Comparison of ENCODE assay signal across 21 cellular contexts in genomic region chr5:133471699-133472098, GRCh38.
"Had no signal": no experiment of that assay in that cellular context is flagged by ENCODE, and none has a peak within 500 bp of the region (broad histone marks: within the 10 kb centered on the region; RNA-seq: fewer than 3 reads in every experiment).

No MANE protein-coding gene starts in this region.

- FAIRE-seq: frontal cortex, keratinocyte, pancreas had no signal

- H3K4me1 ChIP-seq: lower lobe of right lung, pancreas, right lobe of liver, testis, tibial artery had no signal

- DNase-seq: cortex of kidney; effector memory CD8-positive, alpha-beta T cell; hypothalamus; immature natural killer cell; left ventricle myocardium superior; lower lobe of right lung; pancreas; right lobe of liver; stimulated activated CD4-positive, alpha-beta T cell treated with anti-CD3 and anti-CD28 coated beads, Interleukin-2, amount 100 ng/mL, for 24 hours; stimulated activated CD4-positive, alpha-beta T cell treated with anti-CD3 and anti-CD28 coated beads, Interleukin-4, amount 100 ng/mL, for 24 hours; stimulated activated naive CD8-positive, alpha-beta T cell treated with anti-CD3 and anti-CD28 coated beads, Interleukin-15, Interleukin-2, amounts not matched to agents 100 U/mL and 50 U/mL, for 24 hours; substantia nigra; testis; tibial artery had no signal

- H3K36me3 Mint-ChIP-seq: immature natural killer cell; natural killer cell treated with Interleukin-12 subunit alpha and Interleukin-12 subunit beta and Interleukin-15 and Interleukin-18, amount 100 ng/mL, for 72 hours; stimulated activated effector memory CD8-positive, alpha-beta T cell treated with anti-CD3 and anti-CD28 coated beads, Interleukin-12 subunit alpha, Interleukin-12 subunit beta, amount 100 ng/mL, for 72 hours; type B pancreatic cell had no signal

- H3K27me3 ChIP-seq: pancreas, right lobe of liver, testis had no signal

- H3K27ac ChIP-seq: lower lobe of right lung, neutrophil, pancreas, right lobe of liver, testis, tibial artery had no signal

- H3K9me3 ChIP-seq: lower lobe of right lung, neutrophil, pancreas, right lobe of liver, testis, tibial artery had no signal

- H3K4me3 ChIP-seq: lower lobe of right lung, pancreas, right lobe of liver, testis, tibial artery had no signal

- H3K27ac Mint-ChIP-seq: effector memory CD8-positive, alpha-beta T cell; natural killer cell treated with Interleukin-12 subunit alpha and Interleukin-12 subunit beta and Interleukin-15 and Interleukin-18, amount 100 ng/mL, for 72 hours; stimulated activated effector memory CD8-positive, alpha-beta T cell treated with anti-CD3 and anti-CD28 coated beads, Interleukin-12 subunit alpha, Interleukin-12 subunit beta, amount 100 ng/mL, for 72 hours; type B pancreatic cell had no signal

- H3K4me3 Mint-ChIP-seq: effector memory CD8-positive, alpha-beta T cell; immature natural killer cell; natural killer cell treated with Interleukin-12 subunit alpha and Interleukin-12 subunit beta and Interleukin-15 and Interleukin-18, amount 100 ng/mL, for 72 hours; neural crest cell; stimulated activated effector memory CD8-positive, alpha-beta T cell treated with anti-CD3 and anti-CD28 coated beads, Interleukin-12 subunit alpha, Interleukin-12 subunit beta, amount 100 ng/mL, for 72 hours; type B pancreatic cell had no signal

- H3K9me3 Mint-ChIP-seq: effector memory CD8-positive, alpha-beta T cell; immature natural killer cell; natural killer cell treated with Interleukin-12 subunit alpha and Interleukin-12 subunit beta and Interleukin-15 and Interleukin-18, amount 100 ng/mL, for 72 hours; neural crest cell; stimulated activated effector memory CD8-positive, alpha-beta T cell treated with anti-CD3 and anti-CD28 coated beads, Interleukin-12 subunit alpha, Interleukin-12 subunit beta, amount 100 ng/mL, for 72 hours; type B pancreatic cell had no signal

- ATAC-seq: effector memory CD8-positive, alpha-beta T cell; left ventricle myocardium superior; lower lobe of right lung; natural killer cell treated with Interleukin-12 subunit alpha and Interleukin-12 subunit beta and Interleukin-15 and Interleukin-18, amount 100 ng/mL, for 72 hours; pancreas; right lobe of liver; stimulated activated effector memory CD8-positive, alpha-beta T cell treated with anti-CD3 and anti-CD28 coated beads, Interleukin-12 subunit alpha, Interleukin-12 subunit beta, amount 100 ng/mL, for 72 hours; stimulated activated naive CD8-positive, alpha-beta T cell treated with anti-CD3 and anti-CD28 coated beads, Interleukin-15, Interleukin-2, amounts not matched to agents 100 U/mL and 50 U/mL, for 24 hours had no signal

- H3K36me3 ChIP-seq: lower lobe of right lung, neutrophil, pancreas, right lobe of liver, tibial artery had no signal
